In the genomic region with DNA sequence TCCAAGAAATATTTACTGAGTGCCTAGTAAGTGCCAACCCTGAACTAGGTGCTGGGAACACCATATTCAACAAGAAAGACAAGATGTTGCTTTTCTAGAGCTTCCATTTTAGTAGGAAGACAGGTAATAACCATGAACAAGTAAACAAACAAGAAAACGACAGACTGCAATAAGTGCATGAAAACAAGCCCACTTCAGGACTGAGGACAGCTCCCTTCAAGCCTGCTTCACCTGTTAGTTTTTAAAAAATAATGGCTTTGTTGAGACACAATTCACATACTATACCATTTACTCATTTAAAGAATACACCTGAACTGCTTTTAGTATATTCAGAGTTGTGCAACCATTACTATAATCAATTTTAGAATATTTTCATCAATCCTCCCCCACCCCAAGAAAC, we compare ENCODE assay signal across 22 cellular contexts. TPM values are rescaled to one million over a fixed set of nuclear protein-coding genes. Genes with fewer than 3 reads are reported as not detected.
DNase-seq lines count a peak whose midpoint lies in the region; ATAC-seq, FAIRE-seq and TF ChIP-seq lines count a peak whose summit lies in the region.
"Had no signal": no experiment of that assay in that cellular context is flagged by ENCODE, and none has a peak within 500 bp of the region (broad histone marks: within the 10 kb centered on the region; RNA-seq: fewer than 3 reads in every experiment).

No MANE protein-coding gene starts in this region.

- no peak for TF ChIP-seq POLR2A in A549 (IDR thresholded peaks at IDR 0.05; ENCODE audit: low read length)

- H3K4me2 ChIP-seq in A549 = no peak overlapping the region

- no peak for TF ChIP-seq EP300 in A549 (IDR thresholded peaks at IDR 0.05)

- CTCF ChIA-PET in A549 (lab: Yijun Ruan, JAX) = interaction anchor here (1.9 kb wide), 1 partner anchor 17 kb away, joined by 5 read pairs; no protein-coding TSS in a partner anchor

- 29% methylated on average over 1 of the region's 1 CpG for WGBS in A549 (ENCODE audit: missing lambda C conversion rate)

- H3K9me3 ChIP-seq in A549 = no peaks in the 10 kb centered on the region
- H3K9me3 ChIP-seq: ascending aorta had no signal

- DNase-seq in A549 (ENCODE audit: low read depth in 1 of 2, low spot score in 1 of 2) (no peak), GM18507 (ENCODE audit: extremely low spot score, insufficient read length, low read depth) (no peak), RKO (ENCODE audit: low spot score) (peak; percentile 33), dermis microvascular lymphatic vessel endothelial cell (ENCODE audit: low read depth in 2 of 2) (peak; percentile 6 to 34), GM13976 (ENCODE audit: low spot score) (no peak), OCI-M2 (lab: John Stamatoyannopoulos, UW; ENCODE audit: unreplicated experiment) (no peak), NCI-H526 treated with DMSO at 0.1 percent for 48 hours (lab: John Stamatoyannopoulos, UW) (no peak)
- DNase-seq: activated CD4-positive, alpha-beta T cell treated with anti-CD3 and anti-CD28 coated beads for 1 hour; activated naive CD4-positive, alpha-beta T cell; activated T-cell treated with anti-CD3 and anti-CD28 coated beads for 4 hours; endodermal cell; GM23248; Karpas-422; mammary epithelial cell; NCI-H1417; NCI-H524; occipital lobe; T-helper 9 cell had no signal

- FAIRE-seq in A549 (lab: Jason Lieb, UNC) (no peak), GM18507 (lab: Jason Lieb, UNC) (peak; percentile 33)

- TF ChIP-seq RAD21 in A549 (conservative IDR thresholded peaks at IDR 0.05 in 1 of 2, IDR thresholded peaks at IDR 0.05 in 1 of 2) = no peak

- TF ChIP-seq CTCF in A549 (IDR thresholded peaks at IDR 0.05) (no peak), GM13976 (IDR thresholded peaks at IDR 0.05; ENCODE audit: borderline replicate concordance, control extremely low read depth, extremely low read depth, insufficient read depth, missing control alignments) (no peak)

- no peaks in the 10 kb centered on the region for H3K4me1 ChIP-seq in A549
- H3K4me1 ChIP-seq: ascending aorta had no signal

- H3K4me3 ChIP-seq in A549 = no peak overlapping the region
- H3K4me3 ChIP-seq: ascending aorta, GM23248 had no signal

- ATAC-seq in A549 = no peak

- in situ Hi-C loops in GM13976 (cut with MboI; ENCODE audit: low sequenced_read_pairs, unreplicated experiment) = no loop called here

- POLR2A ChIA-PET in A549 (lab: Yijun Ruan, JAX) = no interaction called here

- H3K27ac ChIP-seq in A549 = no peak overlapping the region
- H3K27ac ChIP-seq: ascending aorta, GM23248 had no signal

TF ChIP-seq in A549, 52 proteins besides CTCF, POLR2A, EP300 and RAD21:
- TF ChIP-seq, protein P1, sequence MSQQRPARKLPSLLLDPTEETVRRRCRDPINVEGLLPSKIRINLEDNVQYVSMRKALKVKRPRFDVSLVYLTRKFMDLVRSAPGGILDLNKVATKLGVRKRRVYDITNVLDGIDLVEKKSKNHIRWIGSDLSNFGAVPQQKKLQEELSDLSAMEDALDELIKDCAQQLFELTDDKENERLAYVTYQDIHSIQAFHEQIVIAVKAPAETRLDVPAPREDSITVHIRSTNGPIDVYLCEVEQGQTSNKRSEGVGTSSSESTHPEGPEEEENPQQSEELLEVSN (IDR thresholded peaks at IDR 0.05; ENCODE audit: borderline replicate concordance, low read depth) = no peak
- TF ChIP-seq CHD2 (IDR thresholded peaks at IDR 0.05; ENCODE audit: low read length, partially characterized antibody) (no peak), RNF2 (IDR thresholded peaks at IDR 0.05; ENCODE audit: borderline replicate concordance, low read depth) (no peak), JUNB (IDR thresholded peaks at IDR 0.05) (no peak), KDM5A (IDR thresholded peaks at IDR 0.05) (no peak)
- TF ChIP-seq, protein P2, sequence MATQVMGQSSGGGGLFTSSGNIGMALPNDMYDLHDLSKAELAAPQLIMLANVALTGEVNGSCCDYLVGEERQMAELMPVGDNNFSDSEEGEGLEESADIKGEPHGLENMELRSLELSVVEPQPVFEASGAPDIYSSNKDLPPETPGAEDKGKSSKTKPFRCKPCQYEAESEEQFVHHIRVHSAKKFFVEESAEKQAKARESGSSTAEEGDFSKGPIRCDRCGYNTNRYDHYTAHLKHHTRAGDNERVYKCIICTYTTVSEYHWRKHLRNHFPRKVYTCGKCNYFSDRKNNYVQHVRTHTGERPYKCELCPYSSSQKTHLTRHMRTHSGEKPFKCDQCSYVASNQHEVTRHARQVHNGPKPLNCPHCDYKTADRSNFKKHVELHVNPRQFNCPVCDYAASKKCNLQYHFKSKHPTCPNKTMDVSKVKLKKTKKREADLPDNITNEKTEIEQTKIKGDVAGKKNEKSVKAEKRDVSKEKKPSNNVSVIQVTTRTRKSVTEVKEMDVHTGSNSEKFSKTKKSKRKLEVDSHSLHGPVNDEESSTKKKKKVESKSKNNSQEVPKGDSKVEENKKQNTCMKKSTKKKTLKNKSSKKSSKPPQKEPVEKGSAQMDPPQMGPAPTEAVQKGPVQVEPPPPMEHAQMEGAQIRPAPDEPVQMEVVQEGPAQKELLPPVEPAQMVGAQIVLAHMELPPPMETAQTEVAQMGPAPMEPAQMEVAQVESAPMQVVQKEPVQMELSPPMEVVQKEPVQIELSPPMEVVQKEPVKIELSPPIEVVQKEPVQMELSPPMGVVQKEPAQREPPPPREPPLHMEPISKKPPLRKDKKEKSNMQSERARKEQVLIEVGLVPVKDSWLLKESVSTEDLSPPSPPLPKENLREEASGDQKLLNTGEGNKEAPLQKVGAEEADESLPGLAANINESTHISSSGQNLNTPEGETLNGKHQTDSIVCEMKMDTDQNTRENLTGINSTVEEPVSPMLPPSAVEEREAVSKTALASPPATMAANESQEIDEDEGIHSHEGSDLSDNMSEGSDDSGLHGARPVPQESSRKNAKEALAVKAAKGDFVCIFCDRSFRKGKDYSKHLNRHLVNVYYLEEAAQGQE (IDR thresholded peaks at IDR 0.05) = peak; percentile 88
TF ChIP-seq in A549: peak in this region for 1.

RNA-seq across cellular contexts. Expression of a gene that starts 30.4 kb away (rescaled TPM):
- polyA plus RNA-seq in A549 (2011; rRNA removed) (not detected in 2 replicates), A549 (2017; fragmentation: RNase III; extraction: RNeasy Plus Mini Kit Qiagen cat#74134 plus additional on column Dnase treatment) (0.05 TPM in 1 of 3 replicates, not detected in the others)
- polyA plus RNA-seq in A549 (2012; cell fraction: cytosol; rRNA removed) = 0.03 and 0.05 TPM in 2 replicates
- polyA plus RNA-seq in A549 (2012; cell fraction: nucleus; rRNA removed) = 0.05 and 0.11 TPM in 2 replicates
- polyA minus RNA-seq in A549 (2011; rRNA and poly(A)+ RNA removed) = 0.08 TPM in 1 of 2 replicates, not detected in the other
- not detected in 2 replicates for total RNA-seq in dermis microvascular lymphatic vessel endothelial cell
- total RNA-seq: ascending aorta, chondrocyte, endodermal cell, GM23248, mammary epithelial cell, occipital lobe, SK-MEL-5 had no signal
- polyA plus RNA-seq: GM23248 had no signal

RNA-seq across cellular contexts. Expression of a gene that starts 59.5 kb away (rescaled TPM):
- not detected in 2 replicates for polyA plus RNA-seq in A549 (2011; rRNA removed)
- not detected in 2 replicates for polyA plus RNA-seq in A549 (2012; cell fraction: cytosol; rRNA removed)
- polyA plus RNA-seq in A549 (2012; cell fraction: nucleus; rRNA removed) = not detected in 2 replicates
- polyA plus RNA-seq in A549 (2017; fragmentation: RNase III; extraction: RNeasy Plus Mini Kit Qiagen cat#74134 plus additional on column Dnase treatment) = not detected in 3 replicates
- not detected in 2 replicates for polyA minus RNA-seq in A549 (2011; rRNA and poly(A)+ RNA removed)
- not detected in 2 replicates for total RNA-seq in dermis microvascular lymphatic vessel endothelial cell
- total RNA-seq: ascending aorta, chondrocyte, endodermal cell, GM23248, mammary epithelial cell, occipital lobe, SK-MEL-5, temporal lobe had no signal
- polyA plus RNA-seq: GM23248, mammary epithelial cell had no signal

Comparison
In these comparisons a context has a peak if more than half of its experiments do, and no peak if none do; other contexts are left out.
1. DNase-seq: peak in RKO (single experiment) and dermis microvascular lymphatic vessel endothelial cell (2 of 2); none in A549 (0 of 2), GM18507 (single experiment), GM13976 (single experiment), OCI-M2 (single experiment) and NCI-H526 treated with DMSO at 0.1 percent for 48 hours (single experiment).